Comparison of ENCODE assay signal across 14 cellular contexts in genomic region chr22:37302617-37303555, GRCh38. TPM values are rescaled to one million over a fixed set of nuclear protein-coding genes. Genes with fewer than 3 reads are reported as not detected.
A peak's percentile ranks its signal among the peaks of the same experiment; 100 is the strongest.
DNase-seq lines count a peak whose midpoint lies in the region; ATAC-seq and TF ChIP-seq lines count a peak whose summit lies in the region.
"Had no signal": no experiment of that assay in that cellular context is flagged by ENCODE, and none has a peak within 500 bp of the region (broad histone marks: within the 10 kb centered on the region; RNA-seq: fewer than 3 reads in every experiment).

No MANE protein-coding gene starts in this region.

- peak overlapping the region; percentile 53 for H3K27ac Mint-ChIP-seq in MCF 10A (ENCODE audit: low read depth, unreplicated experiment)
- H3K27ac Mint-ChIP-seq in T-helper 17 cell = peak overlapping the region; percentile 96
- H3K27ac Mint-ChIP-seq in stimulated activated naive B cell treated with anti-CD40 and anti-IgM and Interleukin-4, amounts not matched to agents 10 μg/mL and 1 μg/mL and 100 μg/mL, for 72 hours = peak overlapping the region; percentile 28

- H3K9me3 ChIP-seq in mammary epithelial cell (replicated peaks; ENCODE audit: insufficient read depth, low read length) = no peaks in the 10 kb centered on the region
- no peaks in the 10 kb centered on the region for H3K9me3 ChIP-seq in T-helper 17 cell (ENCODE audit: control insufficient read depth, low read length, poor library complexity, severe bottlenecking)
- H3K9me3 ChIP-seq in effector memory CD4-positive, alpha-beta T cell (ENCODE audit: control insufficient read depth, low read length) = no peaks in the 10 kb centered on the region
- H3K9me3 ChIP-seq: MG63, vagina had no signal

- no peak overlapping the region for H2AFZ ChIP-seq in mammary epithelial cell (ENCODE audit: low read depth, low read length)

- no TSS peak for BruUV-seq in MCF 10A (replicated peaks; lab: Mats Ljungman, UMichigan)
- no TSS peak for BruUV-seq in mammary epithelial cell (replicated peaks; lab: Mats Ljungman, UMichigan)

- H4K20me1 ChIP-seq in mammary epithelial cell (ENCODE audit: insufficient read depth, low read length) = no peaks in the 10 kb centered on the region

- H3K4me3 Mint-ChIP-seq in MCF 10A (ENCODE audit: unreplicated experiment) (no peak overlapping the region), T-helper 17 cell (peak overlapping the region; percentile 74)
- no peak overlapping the region for H3K4me3 Mint-ChIP-seq in stimulated activated naive B cell treated with anti-CD40 and anti-IgM and Interleukin-4, amounts not matched to agents 10 μg/mL and 1 μg/mL and 100 μg/mL, for 72 hours

- CTCF ChIA-PET in MCF 10A (lab: Yijun Ruan, JAX) (no interaction called here), mammary epithelial cell (lab: Charles Lee; ENCODE audit: low non-redundant PET) (no interaction called here)

- H3K9me3 Mint-ChIP-seq in MCF 10A (ENCODE audit: unreplicated experiment) = no peaks in the 10 kb centered on the region
- H3K9me3 Mint-ChIP-seq in stimulated activated naive B cell treated with anti-CD40 and anti-IgM and Interleukin-4, amounts not matched to agents 10 μg/mL and 1 μg/mL and 100 μg/mL, for 72 hours = no peaks in the 10 kb centered on the region

- H3K36me3 Mint-ChIP-seq in MCF 10A (ENCODE audit: insufficient read depth, unreplicated experiment) (no peaks in the 10 kb centered on the region), T-helper 17 cell (ENCODE audit: low read depth) (peaks cover 5% of the 10 kb centered on the region)
- peaks cover 19 to 27% of the 10 kb centered on the region in 2 donors for H3K36me3 Mint-ChIP-seq in stimulated activated naive B cell treated with anti-CD40 and anti-IgM and Interleukin-4, amounts not matched to agents 10 μg/mL and 1 μg/mL and 100 μg/mL, for 72 hours

- H3K27ac ChIP-seq in mammary epithelial cell (ENCODE audit: insufficient read depth, low read depth, low read length) = no peak overlapping the region
- H3K27ac ChIP-seq in effector memory CD4-positive, alpha-beta T cell (ENCODE audit: insufficient read depth, low read length, poor library complexity, severe bottlenecking) = peak overlapping the region; percentile 33
- H3K27ac ChIP-seq: SK-N-MC, vagina had no signal

- no peak for DNase-seq in MCF 10A (ENCODE audit: unreplicated experiment)
- no peak for DNase-seq in mammary epithelial cell
- no peak for DNase-seq in T-helper 17 cell
- no peak for DNase-seq in effector memory CD4-positive, alpha-beta T cell
- no peak for DNase-seq in stimulated activated naive B cell treated with anti-CD40 and anti-IgM and Interleukin-4, amounts not matched to agents 10 μg/mL and 1 μg/mL and 100 μg/mL, for 72 hours
- DNase-seq in HUDEP-2 (lab: John Stamatoyannopoulos, UW; ENCODE audit: unreplicated experiment in 76 of 76) = no peak
- DNase-seq in stimulated activated CD4-positive, alpha-beta T cell treated with anti-CD3 and anti-CD28 coated beads, Interleukin-15, amount 100 ng/mL, for 24 hours = no peak
- DNase-seq in NCI-H524 treated with DMSO at 0.1 percent for 48 hours (lab: John Stamatoyannopoulos, UW) = no peak
- DNase-seq: central memory CD4-positive, alpha-beta T cell had no signal

- no peaks in the 10 kb centered on the region for H3K27me3 ChIP-seq in mammary epithelial cell (ENCODE audit: insufficient read depth, low read length)
- H3K27me3 ChIP-seq in effector memory CD4-positive, alpha-beta T cell (replicated peaks; ENCODE audit: control insufficient read depth, insufficient read depth, low read length, poor library complexity, severe bottlenecking) = no peaks in the 10 kb centered on the region
- H3K27me3 ChIP-seq: MG63, vagina had no signal

- TF ChIP-seq CTCF in MCF 10A (IDR thresholded peaks at IDR 0.05; ENCODE audit: unreplicated experiment) (no peak), mammary epithelial cell (conservative IDR thresholded peaks at IDR 0.05 in 1 of 2, IDR thresholded peaks at IDR 0.05 in 1 of 2; ENCODE audit: extremely low read depth in 1 of 2, insufficient read depth in 1 of 2, low read depth in 1 of 2, low read length in 2 of 2) (no peak)

- H3K4me2 ChIP-seq in mammary epithelial cell (ENCODE audit: insufficient read depth, low read depth, low read length) = no peak overlapping the region

- no peak for ATAC-seq in T-helper 17 cell
- no peak for ATAC-seq in stimulated activated naive B cell treated with anti-CD40 and anti-IgM and Interleukin-4, amounts not matched to agents 10 μg/mL and 1 μg/mL and 100 μg/mL, for 72 hours (replicated peaks)

- H3K4me1 ChIP-seq in mammary epithelial cell (ENCODE audit: insufficient read depth, low read length) = peaks cover 46% of the 10 kb centered on the region
- peaks cover 77% of the 10 kb centered on the region for H3K4me1 ChIP-seq in effector memory CD4-positive, alpha-beta T cell (ENCODE audit: control insufficient read depth, insufficient read depth, low read length, poor library complexity, severe bottlenecking)

- in situ Hi-C loops in mammary epithelial cell (cut with MboI; ENCODE audit: low sequenced_read_pairs in 2 of 2) = no loop called here

- H3K4me3 ChIP-seq in mammary epithelial cell (replicated peaks in 1 of 3; ENCODE audit: insufficient read depth in 1 of 3, low read depth in 2 of 3, low read length in 3 of 3) = no peak overlapping the region
- H3K4me3 ChIP-seq in effector memory CD4-positive, alpha-beta T cell (ENCODE audit: insufficient read depth, low read depth, low read length, poor library complexity, severe bottlenecking) = no peak overlapping the region
- H3K4me3 ChIP-seq: MG63, SK-N-MC, vagina had no signal

- WGBS in mammary epithelial cell (ENCODE audit: low coverage, missing lambda C conversion rate) = 98% methylated on average over 20 of the region's 31 CpGs

- no peaks in the 10 kb centered on the region for H3K79me2 ChIP-seq in mammary epithelial cell (ENCODE audit: insufficient read depth, low read length)

- intact Hi-C loops in MCF 10A (cut with micrococcal nuclease) = no loop called here
- intact Hi-C loops in mammary epithelial cell (cut with micrococcal nuclease) = no loop called here

- H3K27me3 Mint-ChIP-seq in MCF 10A (ENCODE audit: insufficient read depth, unreplicated experiment) (no peaks in the 10 kb centered on the region), T-helper 17 cell (no peaks in the 10 kb centered on the region)
- no peaks in the 10 kb centered on the region for H3K27me3 Mint-ChIP-seq in stimulated activated naive B cell treated with anti-CD40 and anti-IgM and Interleukin-4, amounts not matched to agents 10 μg/mL and 1 μg/mL and 100 μg/mL, for 72 hours

- peaks cover 25% of the 10 kb centered on the region for H3K4me1 Mint-ChIP-seq in MCF 10A (ENCODE audit: insufficient read depth, unreplicated experiment)
- H3K4me1 Mint-ChIP-seq in T-helper 17 cell = peaks cover 58% of the 10 kb centered on the region
- H3K4me1 Mint-ChIP-seq in stimulated activated naive B cell treated with anti-CD40 and anti-IgM and Interleukin-4, amounts not matched to agents 10 μg/mL and 1 μg/mL and 100 μg/mL, for 72 hours = peaks cover 51 to 81% of the 10 kb centered on the region in 2 donors

- H3K36me3 ChIP-seq in mammary epithelial cell (ENCODE audit: insufficient read depth, low read length) = no peaks in the 10 kb centered on the region
- peaks cover 37% of the 10 kb centered on the region for H3K36me3 ChIP-seq in effector memory CD4-positive, alpha-beta T cell (ENCODE audit: control insufficient read depth, insufficient read depth, low read length)
- H3K36me3 ChIP-seq: MG63, vagina had no signal

- H3K9ac ChIP-seq in mammary epithelial cell (ENCODE audit: insufficient read depth, low read length) = no peak overlapping the region

- dilution Hi-C loops in mammary epithelial cell (cut with HindIII; ENCODE audit: low sequenced_read_pairs) = no loop called here

- POLR2A ChIA-PET in MCF 10A (lab: Yijun Ruan, JAX) = interaction anchor here (0.6 kb wide), 1 partner anchor 935 kb away, joined by 3 read pairs; no protein-coding TSS in a partner anchor

RNA-seq across cellular contexts. Expression of gene CYTH4, which starts 20.6 kb away (rescaled TPM):
- total RNA-seq in MCF 10A (2022) (0.22 TPM in 1 of 2 replicates, not detected in the other), mammary epithelial cell (1 to 10 TPM in 1 of 2 donors, under 1 TPM in 1; under 0.01 to 1.1 TPM), T-helper 17 cell (10 to 100 TPM; 89.5 to 98.7 TPM)
- polyA plus RNA-seq in mammary epithelial cell = 0.48 TPM
- polyA minus RNA-seq in mammary epithelial cell = 4.4 TPM
- total RNA-seq: endothelial cell of umbilical vein, kidney epithelial cell had no signal

RNA-seq across cellular contexts. Expression of gene RAC2, which starts 58.8 kb away (rescaled TPM):
- total RNA-seq in MCF 10A (2022) (42.4 and 52.6 TPM in 2 replicates), mammary epithelial cell (100 to 1,000 TPM in 1 of 2 donors, 10 to 100 TPM in 1; 13.2 to 119 TPM), T-helper 17 cell (100 to 1,000 TPM; 297 to 478 TPM)
- polyA plus RNA-seq in mammary epithelial cell = 211 TPM
- 272 TPM for polyA minus RNA-seq in mammary epithelial cell

Comparison
In these comparisons a context has a peak if more than half of its experiments do, and no peak if none do; other contexts are left out.
1. H3K27ac Mint-ChIP-seq: peak in every context shown above with its lines; median percentile 96 in T-helper 17 cell; 53 in MCF 10A; 28 in stimulated activated naive B cell treated with anti-CD40 and anti-IgM and Interleukin-4, amounts not matched to agents 10 μg/mL and 1 μg/mL and 100 μg/mL, for 72 hours.
2. RNA of gene CYTH4, which starts 20.6 kb away (total RNA-seq): 89.5 to 98.7 TPM in T-helper 17 cell; under 0.01 to 1.1 TPM in mammary epithelial cell and 0.22 TPM in MCF 10A; every median in the first group is over 10 times any median in the second.